9 cellular contexts compared by ENCODE assay signal in the genomic region with DNA sequence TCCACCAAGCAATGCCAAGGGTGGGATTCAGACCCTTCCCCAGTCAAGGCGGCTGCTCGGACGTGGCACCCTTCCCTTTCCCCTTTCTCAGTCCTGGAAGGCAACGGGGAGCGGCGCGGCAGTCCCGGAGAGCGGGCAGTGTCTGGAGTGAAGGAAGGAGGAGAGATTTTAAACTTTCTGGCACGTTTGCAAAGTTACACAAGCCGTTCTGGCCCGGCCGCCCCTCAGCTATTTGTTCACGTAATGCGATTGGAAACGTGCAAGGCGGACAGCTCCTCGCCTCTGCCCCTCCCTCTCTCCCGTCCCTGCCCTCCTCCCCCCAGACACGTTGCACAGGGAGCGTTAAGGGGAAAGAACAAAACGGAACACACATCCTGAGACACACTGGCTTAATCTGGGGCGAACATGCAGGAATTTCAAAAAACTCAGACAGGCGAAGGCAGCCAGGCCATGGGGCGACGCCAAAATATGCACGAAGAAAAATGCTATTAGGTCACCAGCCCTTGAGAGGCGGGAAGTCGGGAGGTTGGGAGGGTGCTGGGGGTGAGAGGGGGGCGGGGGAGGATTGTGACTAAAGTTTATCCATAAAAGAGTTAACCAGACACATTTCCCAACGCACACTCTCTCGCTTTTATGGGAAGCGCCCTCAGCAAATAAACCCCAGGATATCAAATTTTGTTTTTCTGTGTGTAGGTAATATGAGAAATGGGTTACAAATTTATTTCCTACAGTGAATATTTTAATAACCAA. TPM values are rescaled to one million over a fixed set of nuclear protein-coding genes. Genes with fewer than 3 reads are reported as not detected.
DNase-seq lines count a peak whose midpoint lies in the region; ATAC-seq, FAIRE-seq and TF ChIP-seq lines count a peak whose summit lies in the region.
"Had no signal": no experiment of that assay in that cellular context is flagged by ENCODE, and none has a peak within 500 bp of the region (broad histone marks: within the 10 kb centered on the region; RNA-seq: fewer than 3 reads in every experiment).

A gene with protein sequence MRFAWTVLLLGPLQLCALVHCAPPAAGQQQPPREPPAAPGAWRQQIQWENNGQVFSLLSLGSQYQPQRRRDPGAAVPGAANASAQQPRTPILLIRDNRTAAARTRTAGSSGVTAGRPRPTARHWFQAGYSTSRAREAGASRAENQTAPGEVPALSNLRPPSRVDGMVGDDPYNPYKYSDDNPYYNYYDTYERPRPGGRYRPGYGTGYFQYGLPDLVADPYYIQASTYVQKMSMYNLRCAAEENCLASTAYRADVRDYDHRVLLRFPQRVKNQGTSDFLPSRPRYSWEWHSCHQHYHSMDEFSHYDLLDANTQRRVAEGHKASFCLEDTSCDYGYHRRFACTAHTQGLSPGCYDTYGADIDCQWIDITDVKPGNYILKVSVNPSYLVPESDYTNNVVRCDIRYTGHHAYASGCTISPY (minus strand): TSS at position 144 of the 750 bp plus-strand sequence. CDS start 274 bp downstream, outside the sequence.

- peaks cover 17% of the 10 kb centered on the region for H3K4me1 Mint-ChIP-seq in activated naive CD8-positive, alpha-beta T cell treated with anti-CD3 and anti-CD28 coated beads for 36 hours

- no peaks in the 10 kb centered on the region for H3K9me3 ChIP-seq in pancreas

- H3K4me3 Mint-ChIP-seq in activated naive CD8-positive, alpha-beta T cell treated with anti-CD3 and anti-CD28 coated beads for 36 hours, result peak within 1 kb of the TSS; percentile 74

- H3K4me2 ChIP-seq in KMS-11, result peak within 1 kb of the TSS; percentile 9; the same call in 1 of the 2 replicates
- H3K4me2 ChIP-seq: BLaER1 had no signal

- peak within 1 kb of the TSS; percentile 58 for H2AFZ ChIP-seq in KMS-11 (ENCODE audit: low read depth)

- DNase-seq in DMS53 (lab: John Stamatoyannopoulos, UW) (peak; percentile 39), DMS53 treated with DMSO at 0.1 percent for 48 hours (lab: John Stamatoyannopoulos, UW; ENCODE audit: unreplicated experiment) (no peak), cardiac septum (ENCODE audit: low spot score) (peak; percentile 75), pancreas (peak; percentile 26 to 70 (median 43)), NAMALWA (ENCODE audit: low spot score) (no peak)
- DNase-seq in activated naive CD8-positive, alpha-beta T cell treated with anti-CD3 and anti-CD28 coated beads for 36 hours, result no peak

- H3K4me1 ChIP-seq in KMS-11 (ENCODE audit: low read depth, poor library complexity, severe bottlenecking) (peaks cover 19% of the 10 kb centered on the region), pancreas (peaks cover 0 to 4% (median 0%) of the 10 kb centered on the region in 3 donors)
- H3K4me1 ChIP-seq: BLaER1 had no signal

- intact Hi-C loops in cardiac septum (cut with DNase I), result loop anchor here (5.0 kb wide), 1 partner anchor 116 kb away; the partner anchor contains the start of gene SRFBP1
- intact Hi-C loops in pancreas (cut with DNase I), result no loop called here

- no peaks in the 10 kb centered on the region for H4K20me1 ChIP-seq in KMS-11 (ENCODE audit: insufficient read depth)
- H4K20me1 ChIP-seq: BLaER1 had no signal

- no peak within 1 kb of the TSS for H3K9ac ChIP-seq in KMS-11
- H3K9ac ChIP-seq: BLaER1 had no signal

- no peak for FAIRE-seq in pancreas (lab: Jason Lieb, UNC)

- peaks cover 76% of the 10 kb centered on the region for H3K27me3 Mint-ChIP-seq in activated naive CD8-positive, alpha-beta T cell treated with anti-CD3 and anti-CD28 coated beads for 36 hours

- H3K27me3 ChIP-seq in KMS-11 (ENCODE audit: insufficient read depth, low read depth) (no peaks in the 10 kb centered on the region), pancreas (peaks cover 0 to 3% (median 0%) of the 10 kb centered on the region in 4 donors)
- H3K27me3 ChIP-seq: BLaER1 had no signal

- no peak within 1 kb of the TSS for H3K4me3 ChIP-seq in KMS-11 (IDR thresholded peaks at IDR 0.05; ENCODE audit: insufficient read depth, low read depth, low read length)
- H3K4me3 ChIP-seq in pancreas, result peak within 1 kb of the TSS; percentile 15 to 66 (median 34)
- H3K4me3 ChIP-seq: BLaER1 had no signal

- ATAC-seq in pancreas (peak; percentile 57 to 74 (median 64)), GM18517 (IDR thresholded peaks at IDR 0.05; ENCODE audit: unreplicated experiment) (no peak)

- TF ChIP-seq CTCF in KMS-11 (conservative IDR thresholded peaks at IDR 0.05; ENCODE audit: low read depth, low read length), result no peak
- TF ChIP-seq CTCF in pancreas (IDR thresholded peaks at IDR 0.05), result no peak

- H3K79me2 ChIP-seq in KMS-11 (ENCODE audit: insufficient read depth, low read depth), result no peaks in the 10 kb centered on the region

- H3K27ac Mint-ChIP-seq in activated naive CD8-positive, alpha-beta T cell treated with anti-CD3 and anti-CD28 coated beads for 36 hours, result no peak within 1 kb of the TSS

- H3K27ac ChIP-seq in KMS-11, result no peak within 1 kb of the TSS
- H3K27ac ChIP-seq in pancreas, result peak within 1 kb of the TSS in 2 of 4 donors; percentile 15 to 35
- H3K27ac ChIP-seq: BLaER1 had no signal

- H3K36me3 Mint-ChIP-seq in activated naive CD8-positive, alpha-beta T cell treated with anti-CD3 and anti-CD28 coated beads for 36 hours, result peaks cover 3% of the 10 kb centered on the region

- H3K9me3 Mint-ChIP-seq in activated naive CD8-positive, alpha-beta T cell treated with anti-CD3 and anti-CD28 coated beads for 36 hours, result no peaks in the 10 kb centered on the region

- WGBS in pancreas, 2 donors, result 2 to 3% methylated on average over 33 of the region's 33 CpGs

- H3K36me3 ChIP-seq in KMS-11 (ENCODE audit: insufficient read depth) (no peaks in the 10 kb centered on the region), pancreas (no peaks in the 10 kb centered on the region)

RNA-seq across cellular contexts. Expression of the gene that starts here (rescaled TPM):
- not detected for total RNA-seq in activated naive CD8-positive, alpha-beta T cell treated with anti-CD3 and anti-CD28 coated beads for 36 hours
- total RNA-seq in cardiac septum, result 6.8 TPM
- total RNA-seq in pancreas, result 10 to 100 TPM in 1 of 6 donors, 1 to 10 TPM in 5; 1.2 to 14.8 (median 4.7) TPM
- polyA plus RNA-seq in pancreas, result 1 to 10 TPM in 1 of 2 donors, under 1 TPM in 1; 0.65 to 1.4 TPM

Comparison
In these comparisons a context has a peak if more than half of its experiments do, and no peak if none do; other contexts are left out.
1. DNase-seq: peak in DMS53 (single experiment), cardiac septum (single experiment) and pancreas (6 of 6); none in DMS53 treated with DMSO at 0.1 percent for 48 hours (single experiment), activated naive CD8-positive, alpha-beta T cell treated with anti-CD3 and anti-CD28 coated beads for 36 hours (single experiment) and NAMALWA (single experiment).